16 cellular contexts compared by ENCODE assay signal in the genomic region with DNA sequence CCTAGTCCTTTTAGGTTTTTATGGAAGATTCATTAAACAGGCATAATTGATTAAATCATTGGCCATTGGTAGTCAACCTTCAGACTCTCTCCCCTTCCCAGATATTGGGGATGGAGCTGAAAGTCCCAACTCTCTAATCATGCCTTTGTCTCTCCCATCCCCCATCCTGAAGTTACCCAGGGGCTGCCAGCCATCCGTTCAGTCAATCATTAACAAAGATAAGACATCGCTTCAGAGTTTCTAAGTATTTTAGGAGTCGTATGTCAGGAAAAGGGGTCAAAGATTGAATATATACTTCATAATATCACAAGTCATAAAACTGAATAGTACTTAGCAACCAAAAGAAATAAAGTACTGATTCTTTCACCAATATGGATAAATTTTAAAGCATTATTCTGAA.
DNase-seq lines count a peak whose midpoint lies in the region; ATAC-seq and TF ChIP-seq lines count a peak whose summit lies in the region.
"Had no signal": no experiment of that assay in that cellular context is flagged by ENCODE, and none has a peak within 500 bp of the region (broad histone marks: within the 10 kb centered on the region; RNA-seq: fewer than 3 reads in every experiment).

No MANE protein-coding gene starts in this region.

- H2BK120ac ChIP-seq in IMR-90 (ENCODE audit: low read depth, low read length): no peak overlapping the region

- no peaks in the 10 kb centered on the region for H3K9me1 ChIP-seq in IMR-90 (ENCODE audit: insufficient read depth, low read length)

- H3K36me3 ChIP-seq in IMR-90 (ENCODE audit: control insufficient read depth, insufficient read depth, low read length): no peaks in the 10 kb centered on the region
- no peaks in the 10 kb centered on the region for H3K36me3 ChIP-seq in right lobe of liver
- no peaks in the 10 kb centered on the region for H3K36me3 ChIP-seq in urinary bladder (ENCODE audit: insufficient read depth)
- no peaks in the 10 kb centered on the region for H3K36me3 ChIP-seq in suprapubic skin
- no peaks in the 10 kb centered on the region for H3K36me3 ChIP-seq in SK-N-SH (replicated peaks in 1 of 2; ENCODE audit: control insufficient read depth in 1 of 2, insufficient read depth in 2 of 2, low read length in 1 of 2)
- H3K36me3 ChIP-seq: Peyer's patch had no signal

- H4K20me1 ChIP-seq in IMR-90 (ENCODE audit: insufficient read depth, low read length) (no peaks in the 10 kb centered on the region), SK-N-SH (ENCODE audit: insufficient read depth) (no peaks in the 10 kb centered on the region)

- H4K5ac ChIP-seq in IMR-90 (ENCODE audit: low read depth, low read length): no peak overlapping the region

- no peaks in the 10 kb centered on the region for H3F3A ChIP-seq in SK-N-SH (replicated peaks; ENCODE audit: insufficient read depth)

- no peak overlapping the region for H2AFZ ChIP-seq in IMR-90 (replicated peaks; ENCODE audit: low read length, poor library complexity)
- no peak overlapping the region for H2AFZ ChIP-seq in SK-N-SH (ENCODE audit: low read depth)

- no peak overlapping the region for H2AK5ac ChIP-seq in IMR-90 (ENCODE audit: low read depth, low read length)

- POLR2A ChIA-PET in IMR-90 (lab: Charles Lee; ENCODE audit: unreplicated experiment): no interaction called here
- POLR2A ChIA-PET in SK-N-SH (lab: Yijun Ruan, JAX): no interaction called here

- no peak overlapping the region for H3K18ac ChIP-seq in IMR-90 (ENCODE audit: low read depth, low read length)

- no peaks in the 10 kb centered on the region for H3K9me3 Mint-ChIP-seq in CD14-positive monocyte
- H3K9me3 Mint-ChIP-seq: HFFc6 had no signal

- no peak overlapping the region for H2BK15ac ChIP-seq in IMR-90 (ENCODE audit: low read depth, low read length)

- no peak for ATAC-seq in IMR-90 (ENCODE audit: low read depth)
- ATAC-seq in right lobe of liver: peak in 3 of 4 donors; percentile 67 to 95 (median 82)

- no peak for TF ChIP-seq POLR2A in IMR-90 (IDR thresholded peaks at IDR 0.05; ENCODE audit: low read depth, low read length)
- no peak for TF ChIP-seq POLR2A in right lobe of liver (IDR thresholded peaks at IDR 0.05)
- no peak for TF ChIP-seq POLR2A in suprapubic skin (IDR thresholded peaks at IDR 0.05)

- in situ Hi-C loops in IMR-90 (cut with MboI; ENCODE audit: low sequenced_read_pairs): no loop called here

- H3K79me2 ChIP-seq in SK-N-SH (ENCODE audit: insufficient read depth): no peaks in the 10 kb centered on the region

- 0 out of 2 replicates have a peak, but pooled peaks cover 3% of the 10 kb centered on the region for H3K4me1 ChIP-seq in IMR-90 (ENCODE audit: control insufficient read depth, insufficient read depth, low read length)
- H3K4me1 ChIP-seq in right lobe of liver: peaks cover 0 to 11% (median 0%) of the 10 kb centered on the region in 4 donors
- H3K4me1 ChIP-seq in urinary bladder (ENCODE audit: insufficient read depth): peaks cover 2% of the 10 kb centered on the region
- no peaks in the 10 kb centered on the region for H3K4me1 ChIP-seq in suprapubic skin
- no peaks in the 10 kb centered on the region for H3K4me1 ChIP-seq in SK-N-SH (ENCODE audit: control insufficient read depth in 1 of 2, insufficient read depth in 2 of 2, low read depth in 1 of 2, low read length in 1 of 2)

- no peaks in the 10 kb centered on the region for H3K9me3 ChIP-seq in IMR-90 (ENCODE audit: control insufficient read depth, insufficient read depth, low read length)
- no peaks in the 10 kb centered on the region for H3K9me3 ChIP-seq in right lobe of liver
- H3K9me3 ChIP-seq in suprapubic skin: no peaks in the 10 kb centered on the region
- H3K9me3 ChIP-seq in SK-N-SH: no peaks in the 10 kb centered on the region
- H3K9me3 ChIP-seq: Peyer's patch had no signal

- TF ChIP-seq EP300 in suprapubic skin (IDR thresholded peaks at IDR 0.05) (no peak), SK-N-SH (IDR thresholded peaks at IDR 0.05; ENCODE audit: borderline replicate concordance in 1 of 2, low read depth in 1 of 2, low read length in 1 of 2) (no peak)

- WGBS in IMR-90 (ENCODE audit: extremely low coverage in 2 of 2, insufficient read length in 1 of 2), 2 experiments: no CpG with 5 or more reads among the region's 3 CpGs
- 7% methylated on average over 3 of the region's 3 CpGs for WGBS in right lobe of liver (ENCODE audit: insufficient coverage, low coverage, low lambda C conversion rate, missing lambda C conversion rate)
- WGBS in urinary bladder: 47% methylated on average over 3 of the region's 3 CpGs
- 81% methylated on average over 3 of the region's 3 CpGs for WGBS in suprapubic skin
- WGBS in SK-N-SH (ENCODE audit: low lambda C conversion rate): 4% methylated on average over 3 of the region's 3 CpGs

- no peak overlapping the region for H3K4me3 ChIP-seq in IMR-90 (ENCODE audit: insufficient read depth, low read depth, low read length)
- peak overlapping the region in 1 of 3 donors; percentile 28 for H3K4me3 ChIP-seq in right lobe of liver
- H3K4me3 ChIP-seq in urinary bladder (ENCODE audit: low read depth, low read length): no peak overlapping the region
- H3K4me3 ChIP-seq in suprapubic skin: no peak overlapping the region
- no peak overlapping the region for H3K4me3 ChIP-seq in SK-N-SH (ENCODE audit: low read depth in 2 of 2, low read length in 1 of 2)
- H3K4me3 ChIP-seq: Peyer's patch had no signal

- no peaks in the 10 kb centered on the region for H3K79me1 ChIP-seq in IMR-90 (ENCODE audit: low read depth in 1 of 2, low read length in 2 of 2)

- H3K27ac Mint-ChIP-seq in CD14-positive monocyte: no peak overlapping the region
- H3K27ac Mint-ChIP-seq: HFFc6 had no signal

- H2BK20ac ChIP-seq in IMR-90 (ENCODE audit: low read depth, low read length): no peak overlapping the region

- no peak overlapping the region for H3K56ac ChIP-seq in IMR-90 (ENCODE audit: extremely low read depth, insufficient read depth, low read length)

- no peaks in the 10 kb centered on the region for H3K36me3 Mint-ChIP-seq in CD14-positive monocyte

- H4K8ac ChIP-seq in IMR-90 (ENCODE audit: low read depth in 2 of 2, low read length in 2 of 2): no peak overlapping the region

- no peak overlapping the region for H3K4me3 Mint-ChIP-seq in CD14-positive monocyte
- H3K4me3 Mint-ChIP-seq: HFFc6 had no signal

- no peak for TF ChIP-seq CTCF in IMR-90 (conservative IDR thresholded peaks at IDR 0.05; ENCODE audit: low read depth, low read length)
- no peak for TF ChIP-seq CTCF in right lobe of liver (IDR thresholded peaks at IDR 0.05)
- no peak for TF ChIP-seq CTCF in CD14-positive monocyte (IDR thresholded peaks at IDR 0.05)
- no peak for TF ChIP-seq CTCF in suprapubic skin (IDR thresholded peaks at IDR 0.05)
- TF ChIP-seq CTCF in SK-N-SH (IDR thresholded peaks at IDR 0.05): no peak

- H3K27me3 Mint-ChIP-seq in CD14-positive monocyte (ENCODE audit: low read depth in 3 of 3): peaks cover 6 to 11% (median 8%) of the 10 kb centered on the region in 3 donors

- CTCF ChIA-PET in IMR-90 (lab: Yijun Ruan, JAX) (no interaction called here), SK-N-SH (lab: Yijun Ruan, JAX) (no interaction called here)

- H3K27ac ChIP-seq in IMR-90 (ENCODE audit: insufficient read depth, low read length) (no peak overlapping the region), epithelial cell of prostate (peak overlapping the region; percentile 60), right lobe of liver (peak overlapping the region in 1 of 3 donors; percentile 69), urinary bladder (ENCODE audit: low read depth) (peak overlapping the region; percentile 41), suprapubic skin (no peak overlapping the region), SK-N-SH (ENCODE audit: low read depth in 2 of 2, low read length in 1 of 2) (no peak overlapping the region)
- H3K27ac ChIP-seq: C4-2B had no signal

- H2BK5ac ChIP-seq in IMR-90 (ENCODE audit: low read depth, low read length, poor library complexity, severe bottlenecking): no peak overlapping the region

- no TSS peak for BruUV-seq in IMR-90 (replicated peaks; lab: Mats Ljungman, UMichigan)

- no peaks in the 10 kb centered on the region for H3K9me2 ChIP-seq in SK-N-SH

- no peak overlapping the region for H3K14ac ChIP-seq in IMR-90 (replicated peaks; ENCODE audit: low read depth, low read length)

- TF ChIP-seq RAD21 in IMR-90 (IDR thresholded peaks at IDR 0.05; ENCODE audit: low read length) (no peak), SK-N-SH (IDR thresholded peaks at IDR 0.05; ENCODE audit: low read length) (no peak)

- H3K4me1 Mint-ChIP-seq in CD14-positive monocyte: peaks cover 7% of the 10 kb centered on the region

- H2AK9ac ChIP-seq in IMR-90 (replicated peaks; ENCODE audit: low read depth, low read length, poor library complexity): no peak overlapping the region

- H3K23ac ChIP-seq in IMR-90 (ENCODE audit: low read depth, low read length): no peak overlapping the region

- no peak overlapping the region for H3K4me2 ChIP-seq in IMR-90 (ENCODE audit: low read depth, low read length)
- no peak overlapping the region for H3K4me2 ChIP-seq in SK-N-SH

- H3K4ac ChIP-seq in IMR-90 (ENCODE audit: low read depth, low read length): no peak overlapping the region

- H3K9ac ChIP-seq in IMR-90 (ENCODE audit: low read depth, low read length) (no peak overlapping the region), SK-N-SH (no peak overlapping the region)

- H3K27me3 ChIP-seq in IMR-90 (ENCODE audit: control insufficient read depth, insufficient read depth, low read length) (no peaks in the 10 kb centered on the region), right lobe of liver (no peaks in the 10 kb centered on the region), suprapubic skin (no peaks in the 10 kb centered on the region), SK-N-SH (ENCODE audit: insufficient read depth) (0 out of 2 replicates have a peak, but pooled peaks cover 5% of the 10 kb centered on the region)
- H3K27me3 ChIP-seq: Peyer's patch had no signal

- H4K91ac ChIP-seq in IMR-90 (ENCODE audit: insufficient read depth, low read depth, low read length): peak overlapping the region; percentile 2; the same call in 1 of the 2 replicates

- no peak for DNase-seq in IMR-90
- no peak for DNase-seq in epithelial cell of prostate (ENCODE audit: low read depth, low spot score)
- no peak for DNase-seq in right lobe of liver
- DNase-seq in CD14-positive monocyte (ENCODE audit: low spot score): no peak
- DNase-seq in suprapubic skin (ENCODE audit: low spot score in 2 of 2): no peak
- no peak for DNase-seq in SK-N-SH
- DNase-seq: HFFc6, Kasumi-1, MM.1S, NCI-H1092 treated with DMSO at 0.1 percent for 48 hours, NCI-H2081 treated with DMSO at 0.1 percent for 48 hours, NCI-H524, Peyer's patch, Right ventricle myocardium superior had no signal

- dilution Hi-C loops in IMR-90 (cut with HindIII; ENCODE audit: low sequenced_read_pairs, unreplicated experiment): no loop called here

- intact Hi-C loops in IMR-90 (cut with micrococcal nuclease): no loop called here
- intact Hi-C loops in right lobe of liver (cut with DNase I): no loop called here
- intact Hi-C loops in CD14-positive monocyte (cut with micrococcal nuclease): no loop called here

TF ChIP-seq in SK-N-SH, 30 proteins besides CTCF, POLR2A, EP300 and RAD21:
- no peak for TF ChIP-seq TEAD4 (IDR thresholded peaks at IDR 0.05; ENCODE audit: borderline replicate concordance, insufficient read depth)
- no peak for TF ChIP-seq CHD2 (IDR thresholded peaks at IDR 0.05; ENCODE audit: low read length, partially characterized antibody)
- no peak for TF ChIP-seq POLR2AphosphoS5 (IDR thresholded peaks at IDR 0.05; ENCODE audit: low read depth, low read length)
- TF ChIP-seq FOXM1 (IDR thresholded peaks at IDR 0.05; ENCODE audit: low read depth): no peak

Comparison
In these comparisons a context has a peak if more than half of its experiments do, and no peak if none do; other contexts are left out.
1. H3K27ac ChIP-seq: peak in epithelial cell of prostate (single experiment) and urinary bladder (single experiment); none in IMR-90 (single experiment), suprapubic skin (single experiment) and SK-N-SH (0 of 2).